ENCODE assay signal across 9 cellular contexts in genomic region chr17:74864866-74865395, GRCh38. TPM values are rescaled to one million over a fixed set of nuclear protein-coding genes. Genes with fewer than 3 reads are reported as not detected.
DNase-seq lines count a peak whose midpoint lies in the region; ATAC-seq and TF ChIP-seq lines count a peak whose summit lies in the region.
"Had no signal": no experiment of that assay in that cellular context is flagged by ENCODE, and none has a peak within 500 bp of the region (broad histone marks: within the 10 kb centered on the region; RNA-seq: fewer than 3 reads in every experiment).

No MANE protein-coding gene starts in this region.

- no peaks in the 10 kb centered on the region for H3K9me3 ChIP-seq in CD8-positive, alpha-beta T cell (ENCODE audit: low read length)
- H3K9me3 ChIP-seq in HCT116 (ENCODE audit: control insufficient read depth in 1 of 2, insufficient read depth in 1 of 2, low read depth in 1 of 2, low read length in 2 of 2) = no peaks in the 10 kb centered on the region
- H3K9me3 ChIP-seq in RWPE2 (ENCODE audit: severe bottlenecking) = no peaks in the 10 kb centered on the region
- no peaks in the 10 kb centered on the region for H3K9me3 ChIP-seq in thyroid gland

- no peaks in the 10 kb centered on the region for H3K9me3 Mint-ChIP-seq in CD8-positive, alpha-beta T cell
- H3K9me3 Mint-ChIP-seq: activated naive CD4-positive, alpha-beta T cell treated with anti-CD3 and anti-CD28 coated beads, Interleukin-2, amount 50 U/mL, for 24 hours had no signal

- H3K9ac ChIP-seq in HCT116 (ENCODE audit: low read length) = peak overlapping the region; percentile 23; the same call in 1 of the 2 replicates

- ATAC-seq in CD8-positive, alpha-beta T cell = peak; percentile 75
- ATAC-seq in HCT116 (peak; percentile 80), RWPE2 (ENCODE audit: low read depth) (peak; percentile 40; the same call in 2 of the 3 replicates), omental fat pad (ENCODE audit: low FRiP score) (peak; percentile 39), GM21528 (IDR thresholded peaks at IDR 0.05; ENCODE audit: low FRiP score, unreplicated experiment) (no peak)

- RAD21 ChIA-PET in HCT116 (lab: Charles Lee; ENCODE audit: low non-redundant PET in 1 of 2, low total read pairs in 2 of 2, uncharacterized antibody in 2 of 2, unreplicated experiment in 2 of 2) = interaction anchor here in 1 of 2 experiments (1.2 to 1.3 kb wide), 2 partner anchors 22 to 93 kb away, joined by 3 to 5 read pairs; no protein-coding TSS in a partner anchor

- peaks cover 13% of the 10 kb centered on the region for H3K27me3 Mint-ChIP-seq in CD8-positive, alpha-beta T cell (ENCODE audit: low read depth)

- no peak overlapping the region for H2AFZ ChIP-seq in HCT116 (ENCODE audit: low read depth, low read length, poor library complexity, severe bottlenecking)

- no peak overlapping the region for H3K27ac ChIP-seq in CD8-positive, alpha-beta T cell (ENCODE audit: low read depth, low read length)
- H3K27ac ChIP-seq in HCT116 (ENCODE audit: low read depth, low read length) = peak overlapping the region; percentile 7
- H3K27ac ChIP-seq in RWPE2 (ENCODE audit: poor library complexity, severe bottlenecking) = no peak overlapping the region
- H3K27ac ChIP-seq in thyroid gland = no peak overlapping the region

- no peaks in the 10 kb centered on the region for H4K20me1 ChIP-seq in HCT116 (ENCODE audit: insufficient read depth)

- peaks cover 8% of the 10 kb centered on the region for H3K36me3 Mint-ChIP-seq in CD8-positive, alpha-beta T cell
- H3K36me3 Mint-ChIP-seq: activated naive CD4-positive, alpha-beta T cell treated with anti-CD3 and anti-CD28 coated beads, Interleukin-2, amount 50 U/mL, for 24 hours had no signal

- no peaks in the 10 kb centered on the region for H3K36me3 ChIP-seq in CD8-positive, alpha-beta T cell (ENCODE audit: insufficient read depth, low read length)
- H3K36me3 ChIP-seq in HCT116 (ENCODE audit: control insufficient read depth in 1 of 2, insufficient read depth in 2 of 2, low read length in 2 of 2) (peaks cover 7 to 15% of the 10 kb centered on the region in 2 experiments; a peak in 3 of 4 replicates), RWPE2 (ENCODE audit: low read depth) (0 out of 2 replicates have a peak, but pooled peaks cover 3% of the 10 kb centered on the region), thyroid gland (no peaks in the 10 kb centered on the region)

- H3K79me2 ChIP-seq in HCT116 (ENCODE audit: insufficient read depth, low read length) = no peaks in the 10 kb centered on the region

- TF ChIP-seq CTCF in CD8-positive, alpha-beta T cell (IDR thresholded peaks at IDR 0.05) = peak; percentile 92
- TF ChIP-seq CTCF in HCT116 (IDR thresholded peaks at IDR 0.05 in 2 of 3, conservative IDR thresholded peaks at IDR 0.05 in 1 of 3; ENCODE audit: borderline replicate concordance in 1 of 3, insufficient read depth in 1 of 3, low read depth in 2 of 3, low read length in 2 of 3) = peak; percentile 89 to 100 (median 100)
- TF ChIP-seq CTCF in RWPE2 (IDR thresholded peaks at IDR 0.05; ENCODE audit: poor library complexity, severe bottlenecking) = peak; percentile 90
- peak; percentile 94 for TF ChIP-seq CTCF in fibroblast of villous mesenchyme (IDR thresholded peaks at IDR 0.05; ENCODE audit: insufficient read depth, low read depth, low read length)
- peak in 2 of 3 donors; percentile 73 to 80 for TF ChIP-seq CTCF in omental fat pad (IDR thresholded peaks at IDR 0.05)
- peak; percentile 85 to 98 (median 95) for TF ChIP-seq CTCF in thyroid gland (IDR thresholded peaks at IDR 0.05)

- POLR2A ChIA-PET in CD8-positive, alpha-beta T cell (lab: Charles Lee) = interaction anchor here (0.7 kb wide), 1 partner anchor 8 kb away, joined by 3 read pairs; the partner anchor contains the start of gene FDXR
- POLR2A ChIA-PET in HCT116 (lab: Charles Lee) = interaction anchor here (3.0 kb wide), 1 partner anchor 9 kb away, joined by 23 read pairs; the partner anchor contains the start of gene FDXR

- DNase-seq in CD8-positive, alpha-beta T cell = peak; percentile 46 to 84 (median 59)
- DNase-seq in HCT116 (ENCODE audit: low read depth, low spot score) = peak; percentile 44
- DNase-seq in RWPE2 (ENCODE audit: low spot score) = no peak
- peak; percentile 53 to 59 for DNase-seq in activated T-helper 1 cell treated with anti-CD3 and anti-CD28 coated beads, Interleukin-2, amount 50 U/mL, for 16 hours (ENCODE audit: low read depth in 1 of 2, low spot score in 1 of 2)
- DNase-seq in fibroblast of villous mesenchyme (ENCODE audit: low read depth) = peak; percentile 61
- DNase-seq in omental fat pad (ENCODE audit: low spot score) = peak; percentile 78
- DNase-seq in thyroid gland = peak; percentile 76 to 77

- CTCF ChIA-PET in CD8-positive, alpha-beta T cell (lab: Charles Lee) = interaction anchor here (0.6 to 19.4 kb wide), 29 partner anchors 9 to 299 kb away, joined by 3 to 318 read pairs (median 5); partner anchors contain the start of gene RAB37
- CTCF ChIA-PET in HCT116 (lab: Charles Lee) = interaction anchor here (0.6 to 2.1 kb wide), 9 partner anchors 8 to 299 kb away, joined by 4 to 15 read pairs (median 5); partner anchors contain the start of gene FDXR

- no peak overlapping the region for H3K4me2 ChIP-seq in HCT116 (ENCODE audit: low read length)

- no peak overlapping the region for H3K27ac Mint-ChIP-seq in CD8-positive, alpha-beta T cell
- H3K27ac Mint-ChIP-seq: activated naive CD4-positive, alpha-beta T cell treated with anti-CD3 and anti-CD28 coated beads, Interleukin-2, amount 50 U/mL, for 24 hours had no signal

- no peak for TF ChIP-seq POLR2A in HCT116 (IDR thresholded peaks at IDR 0.05; ENCODE audit: borderline replicate concordance, extremely low read depth, insufficient read depth, insufficient read length)
- TF ChIP-seq POLR2A in thyroid gland (IDR thresholded peaks at IDR 0.05) = no peak

- 28 to 44% methylated on average over 6 to 11 of the region's 11 CpGs for WGBS in thyroid gland, 2 donors

- H3K27me3 ChIP-seq in CD8-positive, alpha-beta T cell (ENCODE audit: insufficient read depth, low read length) = peaks cover 8% of the 10 kb centered on the region
- H3K27me3 ChIP-seq in HCT116 (ENCODE audit: insufficient read depth, low read length) = no peaks in the 10 kb centered on the region
- peaks cover 25% of the 10 kb centered on the region for H3K27me3 ChIP-seq in RWPE2 (ENCODE audit: insufficient read depth, poor library complexity, severe bottlenecking)
- H3K27me3 ChIP-seq in thyroid gland = peaks cover 3% of the 10 kb centered on the region

- no peaks in the 10 kb centered on the region for H3K9me2 ChIP-seq in HCT116 (ENCODE audit: insufficient read depth)

- H3K4me1 ChIP-seq in CD8-positive, alpha-beta T cell (ENCODE audit: insufficient read depth, low read length) = peaks cover 21% of the 10 kb centered on the region
- H3K4me1 ChIP-seq in HCT116 (ENCODE audit: control insufficient read depth in 1 of 2, insufficient read depth in 2 of 2, low read length in 2 of 2) (peaks cover 0 to 17% of the 10 kb centered on the region in 2 experiments; a peak in 1 of 4 replicates), RWPE2 (ENCODE audit: insufficient read depth, poor library complexity, severe bottlenecking) (no peaks in the 10 kb centered on the region), thyroid gland (peaks cover 16 to 23% of the 10 kb centered on the region in 2 donors)

- peaks cover 13% of the 10 kb centered on the region for H3K4me1 Mint-ChIP-seq in CD8-positive, alpha-beta T cell (ENCODE audit: low read depth)

- no TSS peak for BruUV-seq in HCT116 (replicated peaks; lab: Mats Ljungman, UMichigan)

- intact Hi-C loops in CD8-positive, alpha-beta T cell (cut with DNase I, micrococcal nuclease) = loop anchor here (1.0 to 10.0 kb wide), 4 partner anchors 74 to 300 kb away; partner anchors contain the start of gene CD300H (in 1 of the 2)
- intact Hi-C loops in HCT116 (cut with micrococcal nuclease) (loop anchor here (2.0 kb wide), 2 partner anchors 120 to 208 kb away; no protein-coding TSS in a partner anchor), thyroid gland (cut with DNase I) (loop anchor here (2.0 kb wide), 1 partner anchor 72 kb away; no protein-coding TSS in a partner anchor)

- H3K4me3 ChIP-seq in CD8-positive, alpha-beta T cell (ENCODE audit: low read depth, low read length) = no peak overlapping the region
- H3K4me3 ChIP-seq in HCT116 (replicated peaks in 1 of 2; ENCODE audit: low read depth in 1 of 2, low read length in 2 of 2) (no peak overlapping the region), RWPE2 (ENCODE audit: severe bottlenecking) (no peak overlapping the region), fibroblast of villous mesenchyme (ENCODE audit: low read depth, low read length) (no peak overlapping the region), thyroid gland (replicated peaks in 1 of 3) (no peak overlapping the region)

- no peak overlapping the region for H3K4me3 Mint-ChIP-seq in CD8-positive, alpha-beta T cell
- H3K4me3 Mint-ChIP-seq: activated naive CD4-positive, alpha-beta T cell treated with anti-CD3 and anti-CD28 coated beads, Interleukin-2, amount 50 U/mL, for 24 hours had no signal

- TF ChIP-seq RAD21 in HCT116 (IDR thresholded peaks at IDR 0.05; ENCODE audit: low read depth) = no peak; the same call in 1 of the 2 replicates

TF ChIP-seq in HCT116, 20 proteins besides CTCF, POLR2A, EP300 and RAD21 (continues in another document):
- no peak for TF ChIP-seq SP1 (IDR thresholded peaks at IDR 0.05; ENCODE audit: low read depth)
- TF ChIP-seq ELF1 (IDR thresholded peaks at IDR 0.05; ENCODE audit: borderline replicate concordance, low read depth) = no peak

RNA-seq across cellular contexts. Expression of gene GRIN2C, which starts 5.2 kb away (rescaled TPM):
- not detected for total RNA-seq in CD8-positive, alpha-beta T cell
- total RNA-seq in HCT116 (2021; ENCODE audit: unreplicated experiment) = 2.2 TPM
- polyA plus RNA-seq in HCT116 (2012) = 1.0 and 1.1 TPM in 2 replicates
- total RNA-seq in fibroblast of villous mesenchyme = under 0.01 and 0.32 TPM in 2 replicates
- 1 to 10 TPM in 3 of 4 donors, not detected in 1; 1.0 to 4.7 (median 1.6) TPM for total RNA-seq in omental fat pad
- 100 to 1,000 TPM in 2 of 4 donors, 10 to 100 TPM in 2; 63.4 to 120 (median 94.0) TPM for total RNA-seq in thyroid gland

RNA-seq across cellular contexts. Expression of gene FDXR, which starts 7.9 kb away (rescaled TPM):
- total RNA-seq in CD8-positive, alpha-beta T cell = 1 to 10 TPM; 3.7 to 3.8 TPM
- total RNA-seq in HCT116 (2021; ENCODE audit: unreplicated experiment) = 98.8 TPM
- 82.6 and 86.1 TPM in 2 replicates for polyA plus RNA-seq in HCT116 (2012)
- 19.6 and 20.7 TPM in 2 replicates for total RNA-seq in fibroblast of villous mesenchyme
- 1 to 10 TPM; 4.4 to 5.7 (median 5.2) TPM for total RNA-seq in omental fat pad
- 10 to 100 TPM in 2 of 4 donors, 1 to 10 TPM in 2; 5.9 to 18.6 (median 10.2) TPM for total RNA-seq in thyroid gland

RNA-seq across cellular contexts. Expression of gene FADS6, which starts 28.5 kb away (rescaled TPM):
- total RNA-seq in CD8-positive, alpha-beta T cell = not detected
- total RNA-seq in HCT116 (2021; ENCODE audit: unreplicated experiment) = not detected
- not detected in 2 replicates for polyA plus RNA-seq in HCT116 (2012)
- total RNA-seq in fibroblast of villous mesenchyme = not detected in 2 replicates
- not detected for total RNA-seq in omental fat pad
- not detected for total RNA-seq in thyroid gland

RNA-seq across cellular contexts. Expression of gene USH1G, which starts 58.1 kb away (rescaled TPM):
- total RNA-seq in CD8-positive, alpha-beta T cell = not detected
- 3.1 TPM for total RNA-seq in HCT116 (2021; ENCODE audit: unreplicated experiment)
- 2.2 and 2.4 TPM in 2 replicates for polyA plus RNA-seq in HCT116 (2012)
- not detected in 2 replicates for total RNA-seq in fibroblast of villous mesenchyme
- not detected for total RNA-seq in omental fat pad
- not detected for total RNA-seq in thyroid gland

RNA-seq across cellular contexts. Expression of gene OTOP2, which starts 59.1 kb away (rescaled TPM):
- not detected for total RNA-seq in CD8-positive, alpha-beta T cell
- not detected for total RNA-seq in HCT116 (2021; ENCODE audit: unreplicated experiment)
- polyA plus RNA-seq in HCT116 (2012) = 0.04 and 0.07 TPM in 2 replicates
- total RNA-seq in fibroblast of villous mesenchyme = not detected in 2 replicates
- total RNA-seq in omental fat pad = not detected
- not detected for total RNA-seq in thyroid gland

Comparison
In these comparisons a context has a peak if more than half of its experiments do, and no peak if none do; other contexts are left out.
1. RNA of gene GRIN2C, which starts 5.2 kb away (total RNA-seq): 63.4 to 120 TPM in thyroid gland; 2.2 TPM in HCT116 (single experiment), 1.0 to 4.7 TPM in omental fat pad, not detected in CD8-positive, alpha-beta T cell and under 0.01 to 0.32 TPM in fibroblast of villous mesenchyme; every median in the first group is over 10 times any median in the second.
2. Peak in every context shown above with its lines, with median percentiles within 50 percentile points of each other: CTCF ChIP-seq.